In genomic region chr13:80684525-80685017, GRCh38 we compare ENCODE assay signal across 2 cellular contexts.
TF ChIP-seq lines count a peak whose summit lies in the region.

No MANE protein-coding gene starts in this region.

TF ChIP-seq in H1, 55 proteins besides CTCF, POLR2A, EP300 and RAD21:
- TF ChIP-seq POU5F1 (IDR thresholded peaks at IDR 0.05; ENCODE audit: low read depth, low read length) (no peak), CBX5 (IDR thresholded peaks at IDR 0.05; ENCODE audit: low read depth, low read length) (no peak), CHD1 (IDR thresholded peaks at IDR 0.05; ENCODE audit: low read depth, low read length) (no peak), RFX5 (IDR thresholded peaks at IDR 0.05; ENCODE audit: borderline replicate concordance, low read depth, low read length) (no peak), CEBPB (IDR thresholded peaks at IDR 0.05; ENCODE audit: low read depth, low read length) (no peak), KDM4A (IDR thresholded peaks at IDR 0.05; ENCODE audit: low read depth, low read length, severe bottlenecking) (no peak), SP1 (IDR thresholded peaks at IDR 0.05; ENCODE audit: low read depth, low read length) (no peak), POLR2AphosphoS5 (IDR thresholded peaks at IDR 0.05; ENCODE audit: low read depth, low read length) (no peak), ATF3 (IDR thresholded peaks at IDR 0.05; ENCODE audit: insufficient read depth, low read depth, low read length) (no peak), RBBP5 (IDR thresholded peaks at IDR 0.05; ENCODE audit: borderline replicate concordance, low read depth, low read length) (no peak)

TF ChIP-seq in HepG2, 621 proteins besides CTCF, POLR2A, EP300 and RAD21:
- TF ChIP-seq SIX1 (CRISPR knock-in tag; IDR thresholded peaks at IDR 0.05; ENCODE audit: borderline replicate concordance) (no peak), ZNF503 (CRISPR knock-in tag; IDR thresholded peaks at IDR 0.05) (no peak), ISX (CRISPR knock-in tag; conservative IDR thresholded peaks at IDR 0.05) (no peak)
